Comparison of ENCODE assay signal across 16 cellular contexts in the genomic region with DNA sequence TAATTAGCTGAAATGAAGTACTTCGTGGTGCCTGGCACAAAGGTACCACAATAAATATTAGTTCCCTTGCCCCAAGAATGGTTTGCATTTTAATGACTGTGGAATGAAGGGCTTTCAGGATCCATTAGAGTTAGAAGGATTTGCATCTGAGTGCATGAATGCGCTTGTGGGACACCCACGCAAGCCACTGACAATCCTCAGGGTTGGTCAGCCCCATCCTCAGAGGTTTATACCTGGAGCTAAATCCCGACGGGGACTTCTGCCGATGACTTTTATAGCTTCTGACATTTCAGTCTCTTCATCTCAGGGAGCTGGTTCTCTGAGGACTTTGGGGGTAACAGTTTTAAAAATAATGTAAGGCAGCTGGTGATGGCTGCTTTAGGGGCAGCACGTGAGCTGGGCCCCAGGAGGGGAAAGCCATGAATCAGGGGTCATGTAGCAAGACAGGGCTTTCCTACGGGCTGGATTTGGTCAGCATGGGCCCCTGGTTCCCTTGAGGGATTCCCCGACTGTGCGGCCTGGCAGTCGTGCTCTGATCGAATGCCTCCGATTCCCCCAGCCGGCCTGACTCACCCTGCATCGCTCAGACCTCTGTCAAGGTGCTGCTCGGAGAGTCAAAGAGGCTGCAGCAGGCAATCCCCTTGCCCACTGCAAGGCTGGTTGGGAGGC. TPM values are rescaled to one million over a fixed set of nuclear protein-coding genes. Genes with fewer than 3 reads are reported as not detected.
DNase-seq lines count a peak whose midpoint lies in the region; ATAC-seq and TF ChIP-seq lines count a peak whose summit lies in the region.
"Had no signal": no experiment of that assay in that cellular context is flagged by ENCODE, and none has a peak within 500 bp of the region (broad histone marks: within the 10 kb centered on the region; RNA-seq: fewer than 3 reads in every experiment).

No MANE protein-coding gene starts in this region.

- no peak for TF ChIP-seq CTCF in GM10248 (IDR thresholded peaks at IDR 0.05; ENCODE audit: control extremely low read depth, extremely low read depth, low read depth, missing control alignments)

- no peaks in the 10 kb centered on the region for H3K27me3 ChIP-seq in SJSA1 (replicated peaks)
- H3K27me3 ChIP-seq: adrenal gland, right lobe of liver had no signal

- DNase-seq in GM10248 (ENCODE audit: extremely low spot score) (peak; percentile 67), SJSA1 (ENCODE audit: low read depth in 1 of 2, low spot score in 2 of 2) (no peak), HT-29 (ENCODE audit: low spot score) (no peak), CD1c-positive myeloid dendritic cell (ENCODE audit: extremely low spot score) (no peak), NCI-H82 (lab: John Stamatoyannopoulos, UW) (no peak)
- no peak for DNase-seq in effector CD4-positive, alpha-beta T cell
- DNase-seq: activated CD4-positive, alpha-beta T cell treated with anti-CD3 and anti-CD28 coated beads, Interleukin-2, amount 10 ng/mL, durations not matched to agents 24 days and 14 days; adrenal gland; CD4-positive, CD25-positive, alpha-beta regulatory T cell; effector memory CD4-positive, alpha-beta T cell; Kasumi-1; NCI-H345; right lobe of liver had no signal

- CTCF ChIA-PET in GM10248 (lab: Yijun Ruan, JAX), result interaction anchor here (1.0 to 1.3 kb wide), 6 partner anchors 10 to 125 kb away, joined by 3 to 8 read pairs (median 4); a partner anchor contains a TSS

- no peaks in the 10 kb centered on the region for H3K36me3 ChIP-seq in SJSA1
- H3K36me3 ChIP-seq: adrenal gland, right lobe of liver had no signal

- ATAC-seq in GM19043 (IDR thresholded peaks at IDR 0.05; ENCODE audit: low read depth, unreplicated experiment), result peak; percentile 46
- ATAC-seq in HG02870 (IDR thresholded peaks at IDR 0.05; ENCODE audit: unreplicated experiment), result peak; percentile 53
- ATAC-seq: right lobe of liver, Right ventricle myocardium inferior had no signal

- peak overlapping the region; percentile 56; the same call in 1 of the 2 replicates for H3K27ac ChIP-seq in SJSA1
- H3K27ac ChIP-seq: adrenal gland, right lobe of liver had no signal

- H3K4me3 ChIP-seq in SJSA1, result no peak overlapping the region
- H3K4me3 ChIP-seq: adrenal gland, right lobe of liver had no signal

- POLR2A ChIA-PET in GM10248 (lab: Yijun Ruan, JAX), result interaction anchor here (0.5 to 1.0 kb wide), 2 partner anchors 10 to 217 kb away, joined by 3 read pairs; no protein-coding TSS in a partner anchor

- H3K4me1 ChIP-seq in SJSA1 (replicated peaks), result peaks cover 24% of the 10 kb centered on the region
- H3K4me1 ChIP-seq: right lobe of liver had no signal

- H3K9me3 ChIP-seq in SJSA1 (replicated peaks), result no peaks in the 10 kb centered on the region; the same call in 1 of the 2 replicates
- H3K9me3 ChIP-seq: adrenal gland, right lobe of liver had no signal

RNA-seq across cellular contexts. Expression of a gene that starts 20.8 kb away (rescaled TPM):
- total RNA-seq in SJSA1 (2014; rRNA removed; shearing (Covaris generic)), result not detected in 2 replicates
- total RNA-seq in HT-29 (2014; rRNA removed; shearing (Covaris generic)), result not detected in 2 replicates

RNA-seq across cellular contexts. Expression of a gene that starts 22.5 kb away (rescaled TPM):
- total RNA-seq in SJSA1 (2014; rRNA removed; shearing (Covaris generic)), result not detected in 2 replicates
- total RNA-seq in HT-29 (2014; rRNA removed; shearing (Covaris generic)), result not detected in 2 replicates
- total RNA-seq: activated CD4-positive, alpha-beta T cell treated with anti-CD3 and anti-CD28 coated beads, Interleukin-2, amount 10 ng/mL, durations not matched to agents 24 days and 14 days; adrenal gland; CD4-positive, CD25-positive, alpha-beta regulatory T cell; right lobe of liver; Right ventricle myocardium inferior had no signal
